20 cellular contexts compared by ENCODE assay signal in the genomic region with DNA sequence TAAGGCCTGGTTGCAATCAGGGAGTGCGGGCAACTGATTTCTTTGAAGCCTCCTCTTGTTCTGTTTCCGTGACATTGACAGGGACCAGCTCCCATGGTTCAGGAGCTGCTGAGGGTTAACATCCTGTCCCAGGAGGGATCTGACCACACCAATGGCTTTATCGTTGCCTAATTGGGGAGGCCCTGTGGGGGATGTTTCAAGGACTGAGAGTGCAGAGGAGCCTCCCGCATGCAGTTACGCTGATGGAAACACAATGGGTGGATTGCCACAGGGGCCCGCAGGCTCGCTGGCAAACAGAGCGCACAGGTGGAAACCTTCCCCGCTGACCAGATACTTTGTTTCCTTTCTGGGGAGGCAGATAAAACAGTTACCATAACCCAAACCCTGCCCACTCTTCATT.
"Had no signal": no experiment of that assay in that cellular context is flagged by ENCODE, and none has a peak within 500 bp of the region (broad histone marks: within the 10 kb centered on the region; RNA-seq: fewer than 3 reads in every experiment).

No MANE protein-coding gene starts in this region.

- DNase-seq: activated B cell treated with CpG ODN at 0.5 μM for 24 hours; activated CD4-positive, alpha-beta memory T cell treated with anti-CD3 and anti-CD28 coated beads, Interleukin-2, amount 10 ng/mL, durations not matched to agents 7 days and 5 days; activated CD4-positive, alpha-beta T cell treated with anti-CD3 and anti-CD28 coated beads for 4 hours; activated CD8-positive, alpha-beta memory T cell treated with anti-CD3 and anti-CD28 coated beads, Interleukin-2, amount 10 ng/mL, durations not matched to agents 7 days and 5 days; activated naive CD4-positive, alpha-beta T cell treated with Interleukin-2 at 50 U/mL for 16 hours; body of pancreas; dorsolateral prefrontal cortex; islet precursor cell; left colon; midbrain; occipital lobe; stimulated activated CD4-positive, alpha-beta T cell treated with anti-CD3 and anti-CD28 coated beads, Interleukin-2, amount 100 ng/mL, for 24 hours; stimulated activated naive CD4-positive, alpha-beta T cell treated with Interleukin-2 at 50 U/mL for 16 hours had no signal

- H3K27me3 ChIP-seq: body of pancreas, right atrium auricular region, tibial nerve, vagina had no signal

- H3K9me3 Mint-ChIP-seq: activated B cell treated with CpG ODN at 0.5 μM for 24 hours; activated CD4-positive, alpha-beta memory T cell treated with anti-CD3 and anti-CD28 coated beads, Interleukin-2, amount 10 ng/mL, durations not matched to agents 7 days and 5 days; nephron; T-helper 2 cell treated with Interferon-gamma antibody and Interleukin-4, amounts not matched to agents 5 μg/mL and 100 μg/mL, for 36 hours had no signal

- H3K36me3 Mint-ChIP-seq: activated CD8-positive, alpha-beta memory T cell treated with anti-CD3 and anti-CD28 coated beads, Interleukin-2, amount 10 ng/mL, durations not matched to agents 7 days and 5 days had no signal

- H3K27ac Mint-ChIP-seq: activated B cell treated with CpG ODN at 0.5 μM for 24 hours; activated CD4-positive, alpha-beta memory T cell treated with anti-CD3 and anti-CD28 coated beads, Interleukin-2, amount 10 ng/mL, durations not matched to agents 7 days and 5 days; activated CD8-positive, alpha-beta memory T cell treated with anti-CD3 and anti-CD28 coated beads, Interleukin-2, amount 10 ng/mL, durations not matched to agents 7 days and 5 days; nephron; T-helper 2 cell treated with Interferon-gamma antibody and Interleukin-4, amounts not matched to agents 5 μg/mL and 100 μg/mL, for 36 hours had no signal

- FAIRE-seq: TTC549 had no signal

- H3K4me3 Mint-ChIP-seq: activated B cell treated with CpG ODN at 0.5 μM for 24 hours; activated CD4-positive, alpha-beta memory T cell treated with anti-CD3 and anti-CD28 coated beads, Interleukin-2, amount 10 ng/mL, durations not matched to agents 7 days and 5 days; activated CD8-positive, alpha-beta memory T cell treated with anti-CD3 and anti-CD28 coated beads, Interleukin-2, amount 10 ng/mL, durations not matched to agents 7 days and 5 days; nephron; T-helper 2 cell treated with Interferon-gamma antibody and Interleukin-4, amounts not matched to agents 5 μg/mL and 100 μg/mL, for 36 hours had no signal

- H3K9me3 ChIP-seq: body of pancreas, prostate gland, right atrium auricular region, tibial nerve, vagina had no signal

- H3K4me3 ChIP-seq: body of pancreas, dorsolateral prefrontal cortex, prostate gland, right atrium auricular region, tibial nerve, vagina had no signal

- H3K4me1 Mint-ChIP-seq: activated B cell treated with CpG ODN at 0.5 μM for 24 hours; activated CD4-positive, alpha-beta memory T cell treated with anti-CD3 and anti-CD28 coated beads, Interleukin-2, amount 10 ng/mL, durations not matched to agents 7 days and 5 days; activated CD8-positive, alpha-beta memory T cell treated with anti-CD3 and anti-CD28 coated beads, Interleukin-2, amount 10 ng/mL, durations not matched to agents 7 days and 5 days; nephron had no signal

- H3K4me1 ChIP-seq: body of pancreas, prostate gland, right atrium auricular region, tibial nerve, vagina had no signal

- H3K27ac ChIP-seq: body of pancreas, dorsolateral prefrontal cortex, prostate gland, right atrium auricular region, tibial nerve, vagina had no signal

- ATAC-seq: activated CD8-positive, alpha-beta memory T cell treated with anti-CD3 and anti-CD28 coated beads, Interleukin-2, amount 10 ng/mL, durations not matched to agents 7 days and 5 days; body of pancreas; left colon had no signal

- H3K36me3 ChIP-seq: prostate gland, right atrium auricular region, tibial nerve, vagina had no signal

- H3K27me3 Mint-ChIP-seq: activated B cell treated with CpG ODN at 0.5 μM for 24 hours; activated CD4-positive, alpha-beta memory T cell treated with anti-CD3 and anti-CD28 coated beads, Interleukin-2, amount 10 ng/mL, durations not matched to agents 7 days and 5 days had no signal
